ENCODE assay signal across 8 cellular contexts in the genomic region with DNA sequence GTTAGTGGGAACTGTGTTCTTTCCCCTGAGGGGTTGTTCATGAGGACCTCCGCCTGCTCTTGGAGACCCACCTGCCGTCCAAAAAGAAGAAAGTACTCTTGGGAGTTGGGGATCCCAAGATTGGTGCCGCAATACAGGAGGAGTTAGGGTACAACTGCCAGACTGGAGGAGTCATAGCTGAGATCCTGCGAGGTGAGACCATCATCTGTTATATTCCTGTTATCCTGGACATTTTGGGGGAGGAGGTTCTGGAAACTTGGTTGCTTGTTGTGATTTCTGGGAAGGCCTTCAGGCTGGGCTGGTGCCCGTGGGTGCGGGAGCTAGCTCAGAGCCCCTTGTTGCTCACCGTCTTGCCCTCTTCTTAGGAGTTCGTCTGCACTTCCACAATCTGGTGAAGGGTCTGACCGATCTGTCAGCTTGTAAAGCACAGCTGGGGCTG. TPM values are rescaled to one million over a fixed set of nuclear protein-coding genes. Genes with fewer than 3 reads are reported as not detected.
DNase-seq lines count a peak whose midpoint lies in the region; ATAC-seq and TF ChIP-seq lines count a peak whose summit lies in the region.

No MANE protein-coding gene starts in this region.

- H3K36me3 Mint-ChIP-seq in activated naive CD4-positive, alpha-beta T cell treated with anti-CD3 and anti-CD28 coated beads for 36 hours (ENCODE audit: low read depth): peaks cover 57% of the 10 kb centered on the region
- peaks cover 58 to 63% of the 10 kb centered on the region in 2 donors for H3K36me3 Mint-ChIP-seq in stimulated activated naive B cell treated with anti-CD40 and anti-IgM and Interleukin-4, amounts not matched to agents 10 μg/mL and 1 μg/mL and 100 μg/mL, for 72 hours

- intact Hi-C loops in activated naive CD4-positive, alpha-beta T cell treated with anti-CD3 and anti-CD28 coated beads for 36 hours (cut with micrococcal nuclease): loop anchor here (5.0 kb wide), 1 partner anchor 147 kb away; a partner anchor contains a TSS
- intact Hi-C loops in left colon (cut with DNase I, micrococcal nuclease): no loop called here

- ATAC-seq in stimulated activated naive B cell treated with anti-CD40 and anti-IgM and Interleukin-4, amounts not matched to agents 10 μg/mL and 1 μg/mL and 100 μg/mL, for 72 hours (replicated peaks): no peak
- ATAC-seq in left colon: no peak

- peak overlapping the region; percentile 84 for H3K27ac Mint-ChIP-seq in activated naive CD4-positive, alpha-beta T cell treated with anti-CD3 and anti-CD28 coated beads for 36 hours
- peak overlapping the region; percentile 88 for H3K27ac Mint-ChIP-seq in stimulated activated naive B cell treated with anti-CD40 and anti-IgM and Interleukin-4, amounts not matched to agents 10 μg/mL and 1 μg/mL and 100 μg/mL, for 72 hours

- CTCF ChIA-PET in activated naive CD4-positive, alpha-beta T cell treated with anti-CD3 and anti-CD28 coated beads for 36 hours (lab: Charles Lee): interaction anchor here (0.6 kb wide), 1 partner anchor 16 kb away, joined by 3 read pairs; no protein-coding TSS in a partner anchor

- H3K4me1 Mint-ChIP-seq in activated naive CD4-positive, alpha-beta T cell treated with anti-CD3 and anti-CD28 coated beads for 36 hours (ENCODE audit: low read depth): peaks cover 62% of the 10 kb centered on the region
- H3K4me1 Mint-ChIP-seq in stimulated activated naive B cell treated with anti-CD40 and anti-IgM and Interleukin-4, amounts not matched to agents 10 μg/mL and 1 μg/mL and 100 μg/mL, for 72 hours: peaks cover 27 to 58% of the 10 kb centered on the region in 2 donors

- H3K4me3 Mint-ChIP-seq in activated naive CD4-positive, alpha-beta T cell treated with anti-CD3 and anti-CD28 coated beads for 36 hours: peak overlapping the region; percentile 90
- H3K4me3 Mint-ChIP-seq in stimulated activated naive B cell treated with anti-CD40 and anti-IgM and Interleukin-4, amounts not matched to agents 10 μg/mL and 1 μg/mL and 100 μg/mL, for 72 hours: peak overlapping the region; percentile 94 to 98

- DNase-seq in activated naive CD4-positive, alpha-beta T cell treated with anti-CD3 and anti-CD28 coated beads for 36 hours: no peak
- DNase-seq in activated naive CD4-positive, alpha-beta T cell treated with anti-CD3 and anti-CD28 coated beads, Interleukin-2, amount 50 U/mL, for 16 hours: no peak
- DNase-seq in foreskin fibroblast (no peak), AG08396 (ENCODE audit: low spot score) (no peak), left colon (no peak), SIG-M5 treated with dmso at 0.1 percent for 504 hours (lab: John Stamatoyannopoulos, UW; ENCODE audit: unreplicated experiment) (no peak)
- DNase-seq in stimulated activated naive B cell treated with anti-CD40 and anti-IgM and Interleukin-4, amounts not matched to agents 10 μg/mL and 1 μg/mL and 100 μg/mL, for 72 hours: no peak

- H3K27me3 Mint-ChIP-seq in activated naive CD4-positive, alpha-beta T cell treated with anti-CD3 and anti-CD28 coated beads for 36 hours (ENCODE audit: low read depth): no peaks in the 10 kb centered on the region
- H3K27me3 Mint-ChIP-seq in stimulated activated naive B cell treated with anti-CD40 and anti-IgM and Interleukin-4, amounts not matched to agents 10 μg/mL and 1 μg/mL and 100 μg/mL, for 72 hours: no peaks in the 10 kb centered on the region

- H3K4me3 ChIP-seq in WI38 (ENCODE audit: low read depth, low read length): peak overlapping the region; percentile 97
- peak overlapping the region; percentile 99 for H3K4me3 ChIP-seq in foreskin fibroblast (ENCODE audit: low read depth in 1 of 2, low read length in 2 of 2)

- TF ChIP-seq CTCF in WI38 (IDR thresholded peaks at IDR 0.05; ENCODE audit: low read depth, low read length) (no peak), foreskin fibroblast (IDR thresholded peaks at IDR 0.05; ENCODE audit: low read depth, low read length) (no peak)

- H3K9me3 Mint-ChIP-seq in activated naive CD4-positive, alpha-beta T cell treated with anti-CD3 and anti-CD28 coated beads for 36 hours: no peaks in the 10 kb centered on the region
- H3K9me3 Mint-ChIP-seq in stimulated activated naive B cell treated with anti-CD40 and anti-IgM and Interleukin-4, amounts not matched to agents 10 μg/mL and 1 μg/mL and 100 μg/mL, for 72 hours: no peaks in the 10 kb centered on the region

RNA-seq across cellular contexts. Expression of a gene that starts 2.0 kb away (rescaled TPM):
- total RNA-seq in activated naive CD4-positive, alpha-beta T cell treated with anti-CD3 and anti-CD28 coated beads for 36 hours: 100 to 1,000 TPM; 385 to 405 TPM
- total RNA-seq in left colon: 10 to 100 TPM; 70.9 to 85.3 TPM

RNA-seq across cellular contexts. Expression of a gene that starts 9.6 kb away (rescaled TPM):
- 100 to 1,000 TPM; 123 to 125 TPM for total RNA-seq in activated naive CD4-positive, alpha-beta T cell treated with anti-CD3 and anti-CD28 coated beads for 36 hours
- total RNA-seq in left colon: 100 to 1,000 TPM; 104 to 144 TPM

RNA-seq across cellular contexts. Expression of a gene that starts 38.2 kb away (rescaled TPM):
- total RNA-seq in activated naive CD4-positive, alpha-beta T cell treated with anti-CD3 and anti-CD28 coated beads for 36 hours: 1 to 10 TPM; 3.2 to 3.5 TPM
- total RNA-seq in left colon: 1 to 10 TPM; 1.9 to 8.2 TPM

Comparison
In these comparisons a context has a peak if more than half of its experiments do, and no peak if none do; other contexts are left out.
1. RNA of a gene that starts 2.0 kb away (total RNA-seq): 385 to 405 TPM in activated naive CD4-positive, alpha-beta T cell treated with anti-CD3 and anti-CD28 coated beads for 36 hours; 70.9 to 85.3 TPM in left colon; every median in the first group is over 4 times any median in the second.